ENCODE assay signal across 1 cellular context in the genomic region with DNA sequence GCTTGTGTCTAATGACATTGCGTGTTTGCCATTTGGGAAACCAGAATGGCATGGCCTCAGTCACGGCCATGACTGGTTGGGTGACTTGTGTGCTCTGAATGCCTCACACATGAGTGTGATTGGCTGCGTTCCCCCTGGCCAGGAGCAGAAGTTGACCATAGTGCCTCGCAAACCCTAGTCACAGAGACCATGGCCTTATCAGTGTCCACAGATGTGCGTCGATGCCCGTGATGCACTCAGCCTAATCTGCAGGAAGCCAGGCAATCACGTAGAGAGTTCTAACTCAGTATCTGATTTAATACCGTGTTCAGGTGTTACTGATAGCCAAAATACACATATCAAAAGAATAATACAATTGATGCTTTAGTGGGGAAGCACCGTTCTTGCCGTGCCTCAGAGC.
TF ChIP-seq lines count a peak whose summit lies in the region.

No MANE protein-coding gene starts in this region.

TF ChIP-seq in K562, 482 proteins besides CTCF, POLR2A, EP300 and RAD21 (continued from another document):
- TF ChIP-seq, protein P1, sequence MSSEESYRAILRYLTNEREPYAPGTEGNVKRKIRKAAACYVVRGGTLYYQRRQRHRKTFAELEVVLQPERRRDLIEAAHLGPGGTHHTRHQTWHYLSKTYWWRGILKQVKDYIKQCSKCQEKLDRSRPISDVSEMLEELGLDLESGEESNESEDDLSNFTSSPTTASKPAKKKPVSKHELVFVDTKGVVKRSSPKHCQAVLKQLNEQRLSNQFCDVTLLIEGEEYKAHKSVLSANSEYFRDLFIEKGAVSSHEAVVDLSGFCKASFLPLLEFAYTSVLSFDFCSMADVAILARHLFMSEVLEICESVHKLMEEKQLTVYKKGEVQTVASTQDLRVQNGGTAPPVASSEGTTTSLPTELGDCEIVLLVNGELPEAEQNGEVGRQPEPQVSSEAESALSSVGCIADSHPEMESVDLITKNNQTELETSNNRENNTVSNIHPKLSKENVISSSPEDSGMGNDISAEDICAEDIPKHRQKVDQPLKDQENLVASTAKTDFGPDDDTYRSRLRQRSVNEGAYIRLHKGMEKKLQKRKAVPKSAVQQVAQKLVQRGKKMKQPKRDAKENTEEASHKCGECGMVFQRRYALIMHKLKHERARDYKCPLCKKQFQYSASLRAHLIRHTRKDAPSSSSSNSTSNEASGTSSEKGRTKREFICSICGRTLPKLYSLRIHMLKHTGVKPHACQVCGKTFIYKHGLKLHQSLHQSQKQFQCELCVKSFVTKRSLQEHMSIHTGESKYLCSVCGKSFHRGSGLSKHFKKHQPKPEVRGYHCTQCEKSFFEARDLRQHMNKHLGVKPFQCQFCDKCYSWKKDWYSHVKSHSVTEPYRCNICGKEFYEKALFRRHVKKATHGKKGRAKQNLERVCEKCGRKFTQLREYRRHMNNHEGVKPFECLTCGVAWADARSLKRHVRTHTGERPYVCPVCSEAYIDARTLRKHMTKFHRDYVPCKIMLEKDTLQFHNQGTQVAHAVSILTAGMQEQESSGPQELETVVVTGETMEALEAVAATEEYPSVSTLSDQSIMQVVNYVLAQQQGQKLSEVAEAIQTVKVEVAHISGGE (CRISPR knock-in tag; IDR thresholded peaks at IDR 0.05) = 0 out of 6 replicates have a peak, but pooled peaks of 1 of the 3 experiments have one; percentile 43
- TF ChIP-seq POLR2H (tag; IDR thresholded peaks at IDR 0.05; ENCODE audit: low read depth) (no peak), USF1 (CRISPR knock-in tag; IDR thresholded peaks at IDR 0.05) (no peak), ZNF830 (CRISPR knock-in tag; IDR thresholded peaks at IDR 0.05) (no peak), THAP7 (CRISPR knock-in tag; IDR thresholded peaks at IDR 0.05) (no peak), ZNF57 (CRISPR knock-in tag; IDR thresholded peaks at IDR 0.05) (no peak), PRPF4 (IDR thresholded peaks at IDR 0.05; ENCODE audit: insufficient read depth, low read depth, low read length, poor library complexity, severe bottlenecking) (no peak), CTBP1 (IDR thresholded peaks at IDR 0.05; ENCODE audit: borderline replicate concordance) (peak; percentile 95), DACH1 (IDR thresholded peaks at IDR 0.05; ENCODE audit: partially characterized antibody) (peak; percentile 52), TOE1 (IDR thresholded peaks at IDR 0.05; ENCODE audit: borderline replicate concordance) (no peak), TOE1 (CRISPR knock-in tag; IDR thresholded peaks at IDR 0.05; ENCODE audit: borderline replicate concordance, low read depth) (no peak), MAFG (tag; conservative IDR thresholded peaks at IDR 0.05) (no peak), TRIM24 (IDR thresholded peaks at IDR 0.05) (peak; percentile 78 to 85), HDAC1 (IDR thresholded peaks at IDR 0.05) (peak in 1 of 2 experiments; percentile 84; a peak in 2 of 4 replicates)
- TF ChIP-seq, protein P2, sequence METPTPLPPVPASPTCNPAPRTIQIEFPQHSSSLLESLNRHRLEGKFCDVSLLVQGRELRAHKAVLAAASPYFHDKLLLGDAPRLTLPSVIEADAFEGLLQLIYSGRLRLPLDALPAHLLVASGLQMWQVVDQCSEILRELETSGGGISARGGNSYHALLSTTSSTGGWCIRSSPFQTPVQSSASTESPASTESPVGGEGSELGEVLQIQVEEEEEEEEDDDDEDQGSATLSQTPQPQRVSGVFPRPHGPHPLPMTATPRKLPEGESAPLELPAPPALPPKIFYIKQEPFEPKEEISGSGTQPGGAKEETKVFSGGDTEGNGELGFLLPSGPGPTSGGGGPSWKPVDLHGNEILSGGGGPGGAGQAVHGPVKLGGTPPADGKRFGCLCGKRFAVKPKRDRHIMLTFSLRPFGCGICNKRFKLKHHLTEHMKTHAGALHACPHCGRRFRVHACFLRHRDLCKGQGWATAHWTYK (CRISPR knock-in tag; IDR thresholded peaks at IDR 0.05) = peak; percentile 55; the same call in 1 of the 2 replicates
- TF ChIP-seq, protein P3, sequence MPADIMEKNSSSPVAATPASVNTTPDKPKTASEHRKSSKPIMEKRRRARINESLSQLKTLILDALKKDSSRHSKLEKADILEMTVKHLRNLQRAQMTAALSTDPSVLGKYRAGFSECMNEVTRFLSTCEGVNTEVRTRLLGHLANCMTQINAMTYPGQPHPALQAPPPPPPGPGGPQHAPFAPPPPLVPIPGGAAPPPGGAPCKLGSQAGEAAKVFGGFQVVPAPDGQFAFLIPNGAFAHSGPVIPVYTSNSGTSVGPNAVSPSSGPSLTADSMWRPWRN (IDR thresholded peaks at IDR 0.05; ENCODE audit: low read depth) = peak; percentile 40; the same call in 1 of the 2 replicates
- TF ChIP-seq, protein P4, sequence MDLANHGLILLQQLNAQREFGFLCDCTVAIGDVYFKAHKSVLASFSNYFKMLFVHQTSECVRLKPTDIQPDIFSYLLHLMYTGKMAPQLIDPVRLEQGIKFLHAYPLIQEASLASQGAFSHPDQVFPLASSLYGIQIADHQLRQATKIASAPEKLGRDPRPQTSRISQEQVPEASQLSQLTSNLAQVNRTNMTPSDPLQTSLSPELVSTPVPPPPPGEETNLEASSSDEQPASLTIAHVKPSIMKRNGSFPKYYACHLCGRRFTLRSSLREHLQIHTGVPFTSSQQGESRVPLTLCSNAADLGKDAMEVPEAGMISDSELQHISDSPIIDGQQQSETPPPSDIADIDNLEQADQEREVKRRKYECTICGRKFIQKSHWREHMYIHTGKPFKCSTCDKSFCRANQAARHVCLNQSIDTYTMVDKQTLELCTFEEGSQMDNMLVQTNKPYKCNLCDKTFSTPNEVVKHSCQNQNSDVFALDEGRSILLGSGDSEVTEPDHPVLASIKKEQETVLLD (IDR thresholded peaks at IDR 0.05) = peak; percentile 58; the same call in 1 of the 2 replicates
- TF ChIP-seq, protein P5, sequence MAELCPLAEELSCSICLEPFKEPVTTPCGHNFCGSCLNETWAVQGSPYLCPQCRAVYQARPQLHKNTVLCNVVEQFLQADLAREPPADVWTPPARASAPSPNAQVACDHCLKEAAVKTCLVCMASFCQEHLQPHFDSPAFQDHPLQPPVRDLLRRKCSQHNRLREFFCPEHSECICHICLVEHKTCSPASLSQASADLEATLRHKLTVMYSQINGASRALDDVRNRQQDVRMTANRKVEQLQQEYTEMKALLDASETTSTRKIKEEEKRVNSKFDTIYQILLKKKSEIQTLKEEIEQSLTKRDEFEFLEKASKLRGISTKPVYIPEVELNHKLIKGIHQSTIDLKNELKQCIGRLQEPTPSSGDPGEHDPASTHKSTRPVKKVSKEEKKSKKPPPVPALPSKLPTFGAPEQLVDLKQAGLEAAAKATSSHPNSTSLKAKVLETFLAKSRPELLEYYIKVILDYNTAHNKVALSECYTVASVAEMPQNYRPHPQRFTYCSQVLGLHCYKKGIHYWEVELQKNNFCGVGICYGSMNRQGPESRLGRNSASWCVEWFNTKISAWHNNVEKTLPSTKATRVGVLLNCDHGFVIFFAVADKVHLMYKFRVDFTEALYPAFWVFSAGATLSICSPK (IDR thresholded peaks at IDR 0.05; ENCODE audit: borderline replicate concordance) = no peak
- TF ChIP-seq, protein P6, sequence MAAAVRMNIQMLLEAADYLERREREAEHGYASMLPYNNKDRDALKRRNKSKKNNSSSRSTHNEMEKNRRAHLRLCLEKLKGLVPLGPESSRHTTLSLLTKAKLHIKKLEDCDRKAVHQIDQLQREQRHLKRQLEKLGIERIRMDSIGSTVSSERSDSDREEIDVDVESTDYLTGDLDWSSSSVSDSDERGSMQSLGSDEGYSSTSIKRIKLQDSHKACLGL (CRISPR knock-in tag; IDR thresholded peaks at IDR 0.05; ENCODE audit: borderline replicate concordance, poor library complexity, severe bottlenecking) = no peak
TF ChIP-seq in K562: peak in this region for 79.
